In genomic region chr6:21134401-21134800, GRCh38 we compare ENCODE assay signal across 24 cellular contexts.
"Had no signal": no experiment of that assay in that cellular context is flagged by ENCODE, and none has a peak within 500 bp of the region (broad histone marks: within the 10 kb centered on the region; RNA-seq: fewer than 3 reads in every experiment).

No MANE protein-coding gene starts in this region.

- H3K4me3 ChIP-seq: colonic mucosa, heart left ventricle, left lung, lower lobe of right lung, psoas muscle, right lobe of liver, tibial artery, upper lobe of left lung, uterus had no signal

- H3K9me3 Mint-ChIP-seq: immature natural killer cell; memory B cell; natural killer cell treated with Interleukin-12 subunit alpha and Interleukin-12 subunit beta and Interleukin-15 and Interleukin-18, amount 100 ng/mL, for 72 hours; stimulated activated memory B cell treated with anti-CD40 and anti-IgM and Interleukin-4, amounts not matched to agents 10 μg/mL and 1 μg/mL and 100 μg/mL, for 72 hours; stimulated activated naive CD8-positive, alpha-beta T cell treated with anti-CD3 and anti-CD28 coated beads, Interleukin-15, Interleukin-2, amounts not matched to agents 100 ng/mL and 50 ng/mL, for 24 hours had no signal

- H3K36me3 ChIP-seq: colonic mucosa, heart left ventricle, left lung, lower lobe of right lung, neutrophil, right lobe of liver, tibial artery, upper lobe of left lung, uterus had no signal

- H3K27ac Mint-ChIP-seq: immature natural killer cell; memory B cell; natural killer cell treated with Interleukin-12 subunit alpha and Interleukin-12 subunit beta and Interleukin-15 and Interleukin-18, amount 100 ng/mL, for 72 hours; stimulated activated memory B cell treated with anti-CD40 and anti-IgM and Interleukin-4, amounts not matched to agents 10 μg/mL and 1 μg/mL and 100 μg/mL, for 72 hours; stimulated activated naive CD8-positive, alpha-beta T cell treated with anti-CD3 and anti-CD28 coated beads, Interleukin-15, Interleukin-2, amounts not matched to agents 100 ng/mL and 50 ng/mL, for 24 hours had no signal

- H3K4me3 Mint-ChIP-seq: immature natural killer cell; memory B cell; natural killer cell treated with Interleukin-12 subunit alpha and Interleukin-12 subunit beta and Interleukin-15 and Interleukin-18, amount 100 ng/mL, for 72 hours; stimulated activated memory B cell treated with anti-CD40 and anti-IgM and Interleukin-4, amounts not matched to agents 10 μg/mL and 1 μg/mL and 100 μg/mL, for 72 hours; stimulated activated naive CD8-positive, alpha-beta T cell treated with anti-CD3 and anti-CD28 coated beads, Interleukin-15, Interleukin-2, amounts not matched to agents 100 ng/mL and 50 ng/mL, for 24 hours had no signal

- H3K27me3 Mint-ChIP-seq: memory B cell; natural killer cell treated with Interleukin-12 subunit alpha and Interleukin-12 subunit beta and Interleukin-15 and Interleukin-18, amount 100 ng/mL, for 72 hours; stimulated activated memory B cell treated with anti-CD40 and anti-IgM and Interleukin-4, amounts not matched to agents 10 μg/mL and 1 μg/mL and 100 μg/mL, for 72 hours; stimulated activated naive CD8-positive, alpha-beta T cell treated with anti-CD3 and anti-CD28 coated beads, Interleukin-15, Interleukin-2, amounts not matched to agents 100 ng/mL and 50 ng/mL, for 24 hours had no signal

- FAIRE-seq: endothelial cell of umbilical vein, keratinocyte had no signal

- H3K4me1 Mint-ChIP-seq: immature natural killer cell; memory B cell; stimulated activated memory B cell treated with anti-CD40 and anti-IgM and Interleukin-4, amounts not matched to agents 10 μg/mL and 1 μg/mL and 100 μg/mL, for 72 hours had no signal

- ATAC-seq: heart left ventricle; left lung; lower lobe of right lung; natural killer cell treated with Interleukin-12 subunit alpha and Interleukin-12 subunit beta and Interleukin-15 and Interleukin-18, amount 100 ng/mL, for 72 hours; psoas muscle; right lobe of liver; stimulated activated memory B cell treated with anti-CD40 and anti-IgM and Interleukin-4, amounts not matched to agents 10 μg/mL and 1 μg/mL and 100 μg/mL, for 72 hours had no signal

- H3K9me3 ChIP-seq: colonic mucosa, heart left ventricle, left lung, lower lobe of right lung, neutrophil, psoas muscle, right lobe of liver, tibial artery, upper lobe of left lung, uterus had no signal

- DNase-seq: colonic mucosa; dermis blood vessel endothelial cell; erythroblast; foreskin melanocyte; heart left ventricle; hippocampal formation; immature natural killer cell; left lung; lower lobe of right lung; midbrain; psoas muscle; right lobe of liver; stimulated activated CD4-positive, alpha-beta T cell treated with anti-CD3 and anti-CD28 coated beads, Interleukin-4, amount 100 ng/mL, for 1 hour; stimulated activated CD8-positive, alpha-beta memory T cell treated with anti-CD3 and anti-CD28 coated beads, Interleukin-4, amount 100 ng/mL, for 48 hours; tibial artery; upper lobe of left lung; uterus had no signal

- H3K36me3 Mint-ChIP-seq: memory B cell; natural killer cell treated with Interleukin-12 subunit alpha and Interleukin-12 subunit beta and Interleukin-15 and Interleukin-18, amount 100 ng/mL, for 72 hours had no signal

- H3K27ac ChIP-seq: colonic mucosa, heart left ventricle, left lung, lower lobe of right lung, neutrophil, psoas muscle, right lobe of liver, tibial artery, upper lobe of left lung, uterus had no signal
